In genomic region chr11:41400124-41400523, GRCh38 we compare ENCODE assay signal across 20 cellular contexts. TPM values are rescaled to one million over a fixed set of nuclear protein-coding genes. Genes with fewer than 3 reads are reported as not detected.
DNase-seq lines count a peak whose midpoint lies in the region; ATAC-seq and TF ChIP-seq lines count a peak whose summit lies in the region.
"Had no signal": no experiment of that assay in that cellular context is flagged by ENCODE, and none has a peak within 500 bp of the region (broad histone marks: within the 10 kb centered on the region; RNA-seq: fewer than 3 reads in every experiment).

No MANE protein-coding gene starts in this region.

- DNase-seq in DMS53 (lab: John Stamatoyannopoulos, UW) (peak; percentile 3), DMS53 treated with DMSO at 0.1 percent for 48 hours (lab: John Stamatoyannopoulos, UW; ENCODE audit: unreplicated experiment) (no peak), lower lobe of right lung (no peak), upper lobe of right lung (no peak), MG63 (no peak), midbrain (lab: John Stamatoyannopoulos, UW) (no peak), NCI-H2029 (lab: John Stamatoyannopoulos, UW) (no peak)
- DNase-seq: 8988T; ACHN; BE2C; C1 segment of cervical spinal cord; Calu3; CD4-positive, alpha-beta memory T cell; CD4-positive, CD25-positive, alpha-beta regulatory T cell; CD8-positive, alpha-beta memory T cell; COR-L47; DMS79 treated with DMSO at 0.1 percent for 48 hours; GF-D8 had no signal

- peak overlapping the region; percentile 76 for H3K27ac ChIP-seq in VCaP
- H3K27ac ChIP-seq in lower lobe of right lung = no peak overlapping the region
- H3K27ac ChIP-seq in upper lobe of right lung = no peak overlapping the region
- H3K27ac ChIP-seq: BLaER1 had no signal

- no peaks in the 10 kb centered on the region for H3K27me3 ChIP-seq in lower lobe of right lung (ENCODE audit: low read depth)
- no peaks in the 10 kb centered on the region for H3K27me3 ChIP-seq in upper lobe of right lung
- H3K27me3 ChIP-seq in MG63 = no peaks in the 10 kb centered on the region
- H3K27me3 ChIP-seq: BE2C, BLaER1 had no signal

- TF ChIP-seq CTCF in VCaP (conservative IDR thresholded peaks at IDR 0.05) = no peak
- no peak for TF ChIP-seq CTCF in lower lobe of right lung (IDR thresholded peaks at IDR 0.05)
- no peak for TF ChIP-seq CTCF in upper lobe of right lung (IDR thresholded peaks at IDR 0.05)

- H3K36me3 ChIP-seq in lower lobe of right lung = no peaks in the 10 kb centered on the region
- H3K36me3 ChIP-seq in upper lobe of right lung = no peaks in the 10 kb centered on the region
- no peaks in the 10 kb centered on the region for H3K36me3 ChIP-seq in MG63
- H3K36me3 ChIP-seq: BE2C, BLaER1 had no signal

- no peak overlapping the region for H3K4me3 ChIP-seq in lower lobe of right lung
- no peak overlapping the region for H3K4me3 ChIP-seq in upper lobe of right lung
- no peak overlapping the region for H3K4me3 ChIP-seq in MG63
- H3K4me3 ChIP-seq: BLaER1 had no signal

- intact Hi-C loops in lower lobe of right lung (cut with DNase I) (no loop called here), upper lobe of right lung (cut with DNase I) (no loop called here)

- peaks cover 5% of the 10 kb centered on the region for H3K4me1 ChIP-seq in lower lobe of right lung
- no peaks in the 10 kb centered on the region for H3K4me1 ChIP-seq in upper lobe of right lung
- H3K4me1 ChIP-seq: BE2C had no signal

- ATAC-seq in lower lobe of right lung (peak; percentile 35 to 82), upper lobe of right lung (peak; percentile 50)

- H3K9me3 ChIP-seq in lower lobe of right lung (no peaks in the 10 kb centered on the region), upper lobe of right lung (no peaks in the 10 kb centered on the region), MG63 (no peaks in the 10 kb centered on the region)
- H3K9me3 ChIP-seq: BE2C, BLaER1 had no signal

RNA-seq across cellular contexts. Expression of gene LRRC4C, which starts 59.3 kb away (rescaled TPM):
- 0.86 TPM for total RNA-seq in lower lobe of right lung
- 2.2 TPM for total RNA-seq in upper lobe of right lung
- not detected in 2 replicates for total RNA-seq in MG63 (2014; rRNA removed; shearing (Covaris generic); ENCODE audit: low replicate concordance)
- total RNA-seq: Calu3; CD4-positive, alpha-beta memory T cell; CD4-positive, CD25-positive, alpha-beta regulatory T cell; CD8-positive, alpha-beta memory T cell had no signal
